ENCODE assay signal across 8 cellular contexts in the genomic region with DNA sequence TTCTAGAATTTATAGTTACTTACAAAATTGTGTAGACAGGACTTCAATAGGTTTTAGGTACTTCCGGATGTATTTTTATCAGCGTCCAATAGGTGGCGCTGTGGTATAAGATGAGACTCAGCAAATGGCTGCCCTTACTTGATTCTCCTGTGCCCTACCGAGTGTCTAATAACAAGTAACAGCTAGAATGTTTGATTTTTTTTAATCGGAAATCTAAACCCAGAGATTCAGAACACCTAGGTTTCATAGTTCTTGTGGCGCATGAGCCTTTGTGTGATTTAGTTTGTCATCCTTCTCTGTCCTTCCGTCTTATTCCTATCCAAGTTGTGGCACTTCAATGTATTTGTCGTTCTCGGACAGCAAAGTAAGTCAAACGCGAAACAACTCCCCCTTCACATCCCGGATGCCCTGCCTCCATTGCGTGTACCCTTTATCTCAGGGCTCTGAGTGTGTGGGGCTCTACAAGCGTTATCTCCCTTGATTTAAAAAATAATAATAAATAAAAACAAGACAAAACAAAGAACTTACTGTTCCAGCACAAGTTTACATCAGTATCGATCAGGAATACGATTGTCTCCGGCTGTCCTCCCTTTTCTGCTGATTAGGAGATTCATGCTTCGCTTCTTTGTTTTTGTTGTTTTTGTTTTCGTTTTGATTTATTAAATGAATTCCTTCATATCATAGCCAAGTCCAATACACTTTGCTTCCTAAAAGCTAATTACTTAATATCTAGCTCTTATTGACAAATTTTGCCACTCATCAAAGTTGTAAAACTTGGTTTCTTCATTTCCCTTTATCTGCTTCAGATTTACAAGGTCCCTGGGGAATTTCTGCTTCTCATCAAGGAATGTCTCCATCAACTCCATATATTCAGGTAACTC. TPM values are rescaled to one million over a fixed set of nuclear protein-coding genes. Genes with fewer than 3 reads are reported as not detected.
DNase-seq lines count a peak whose midpoint lies in the region; ATAC-seq and TF ChIP-seq lines count a peak whose summit lies in the region.

No MANE protein-coding gene starts in this region.

- DNase-seq in Daoy (ENCODE audit: low read depth): peak; percentile 91
- peak; percentile 88 for DNase-seq in H4 (ENCODE audit: low spot score)
- DNase-seq in RWPE2 (ENCODE audit: low spot score): no peak
- DNase-seq in activated T-helper 9 cell treated with anti-CD3 and anti-CD28 coated beads, Interleukin-2, amount 50 U/mL, for 16 hours (ENCODE audit: low read depth): peak; percentile 56
- peak; percentile 95 for DNase-seq in fibroblast of villous mesenchyme (ENCODE audit: low read depth)
- DNase-seq in stromal cell of bone marrow (ENCODE audit: low read depth): peak; percentile 87

- H2AFZ ChIP-seq in Loucy (ENCODE audit: low read length) (peak overlapping the region; percentile 98), neuron (ENCODE audit: low read depth, low read length) (peak overlapping the region; percentile 91)

- H3K36me3 ChIP-seq in Loucy (ENCODE audit: insufficient read depth, low read length) (no peaks in the 10 kb centered on the region), RWPE2 (ENCODE audit: low read depth) (no peaks in the 10 kb centered on the region), neuron (ENCODE audit: insufficient read depth, low read length) (no peaks in the 10 kb centered on the region)

- no peaks in the 10 kb centered on the region for H3F3A ChIP-seq in Loucy (ENCODE audit: low read depth)

- ATAC-seq in RWPE2 (ENCODE audit: low read depth): peak; percentile 92

- H3K9me3 ChIP-seq in Loucy (ENCODE audit: insufficient read depth, low read depth, low read length) (no peaks in the 10 kb centered on the region), RWPE2 (ENCODE audit: severe bottlenecking) (no peaks in the 10 kb centered on the region), neuron (ENCODE audit: low read length) (no peaks in the 10 kb centered on the region)

- H3K4me3 ChIP-seq in Loucy (ENCODE audit: low read length, poor library complexity, severe bottlenecking) (peak overlapping the region; percentile 67), RWPE2 (ENCODE audit: severe bottlenecking) (peak overlapping the region; percentile 8), fibroblast of villous mesenchyme (ENCODE audit: low read depth, low read length) (peak overlapping the region; percentile 65), neuron (ENCODE audit: low read length) (peak overlapping the region; percentile 15)

- no peak overlapping the region for H3K27ac ChIP-seq in RWPE2 (ENCODE audit: poor library complexity, severe bottlenecking)

- no peaks in the 10 kb centered on the region for H4K20me1 ChIP-seq in Loucy (ENCODE audit: insufficient read depth, low read length, poor library complexity, severe bottlenecking)

- H3K4me2 ChIP-seq in Loucy (ENCODE audit: low read depth, low read length, poor library complexity, severe bottlenecking): peak overlapping the region; percentile 59

- TF ChIP-seq CTCF in Loucy (conservative IDR thresholded peaks at IDR 0.05; ENCODE audit: low read length): peak; percentile 92
- TF ChIP-seq CTCF in RWPE2 (IDR thresholded peaks at IDR 0.05; ENCODE audit: poor library complexity, severe bottlenecking): peak; percentile 98
- TF ChIP-seq CTCF in fibroblast of villous mesenchyme (IDR thresholded peaks at IDR 0.05; ENCODE audit: insufficient read depth, low read depth, low read length): peak; percentile 73

- no peaks in the 10 kb centered on the region for H3K79me2 ChIP-seq in Loucy (ENCODE audit: insufficient read depth, low read length)

- H3K27me3 ChIP-seq in Loucy (ENCODE audit: insufficient read depth, low read length, poor library complexity, severe bottlenecking) (no peaks in the 10 kb centered on the region), RWPE2 (ENCODE audit: insufficient read depth, poor library complexity, severe bottlenecking) (no peaks in the 10 kb centered on the region), neuron (ENCODE audit: insufficient read depth, low read length) (no peaks in the 10 kb centered on the region)

- H3K4me1 ChIP-seq in Loucy (ENCODE audit: insufficient read depth, low read length, poor library complexity, severe bottlenecking): peaks cover 3% of the 10 kb centered on the region
- H3K4me1 ChIP-seq in RWPE2 (ENCODE audit: insufficient read depth, poor library complexity, severe bottlenecking): no peaks in the 10 kb centered on the region
- H3K4me1 ChIP-seq in neuron (ENCODE audit: insufficient read depth, low read length): peaks cover 10% of the 10 kb centered on the region

- peak overlapping the region; percentile 54 for H3K9ac ChIP-seq in Loucy (ENCODE audit: low read depth, low read length, poor library complexity, severe bottlenecking)

- H3K9me2 ChIP-seq in Loucy (replicated peaks; ENCODE audit: low read depth, low read length): no peaks in the 10 kb centered on the region

RNA-seq across cellular contexts. Expression of gene SLC30A5, which starts 50.7 kb away (rescaled TPM):
- 66.1 and 77.0 TPM in 2 replicates for total RNA-seq in Daoy (2014; rRNA removed; shearing (Covaris generic))
- 45.8 and 64.2 TPM in 2 replicates for total RNA-seq in H4 (2014; rRNA removed; shearing (Covaris generic))
- 55.1 and 85.9 TPM in 2 replicates for total RNA-seq in fibroblast of villous mesenchyme

Comparison
In these comparisons a context has a peak if more than half of its experiments do, and no peak if none do; other contexts are left out.
1. H3K4me3 ChIP-seq: peak in every context shown above with its lines; median percentile 67 in Loucy; 65 in fibroblast of villous mesenchyme; 15 in neuron; 8 in RWPE2.